Comparison of ENCODE assay signal across 8 cellular contexts in genomic region chr6:153130515-153131036, GRCh38. TPM values are rescaled to one million over a fixed set of nuclear protein-coding genes. Genes with fewer than 3 reads are reported as not detected.
A peak's percentile ranks its signal among the peaks of the same experiment; 100 is the strongest.
DNase-seq lines count a peak whose midpoint lies in the region; ATAC-seq and TF ChIP-seq lines count a peak whose summit lies in the region.

No MANE protein-coding gene starts in this region.

- peak; percentile 13 for ATAC-seq in GM21381 (IDR thresholded peaks at IDR 0.05; ENCODE audit: unreplicated experiment)
- ATAC-seq in HG03378 (IDR thresholded peaks at IDR 0.05; ENCODE audit: unreplicated experiment) = no peak

- peaks cover 7% of the 10 kb centered on the region for H3K4me1 Mint-ChIP-seq in Caco-2 (ENCODE audit: low read depth, unreplicated experiment)

- CTCF ChIA-PET in Caco-2 (lab: Charles Lee) = no interaction called here

- POLR2A ChIA-PET in Caco-2 (lab: Charles Lee) = no interaction called here

- no TSS peak for BruUV-seq in Caco-2 (replicated peaks; lab: Mats Ljungman, UMichigan)

- peaks cover 16% of the 10 kb centered on the region for H3K27me3 Mint-ChIP-seq in Caco-2 (ENCODE audit: insufficient read depth, unreplicated experiment)

- H3K4me3 Mint-ChIP-seq in Caco-2 (ENCODE audit: unreplicated experiment) = peak overlapping the region; percentile 79

- H3K27me3 ChIP-seq in Caco-2 (replicated peaks; ENCODE audit: control insufficient read depth, insufficient read depth, low read length) (peaks cover 2% of the 10 kb centered on the region), mucosa of stomach (ENCODE audit: control insufficient read depth, insufficient read depth, low read length) (peaks cover 51% of the 10 kb centered on the region)

- H3K9me3 Mint-ChIP-seq in Caco-2 (ENCODE audit: unreplicated experiment) = no peaks in the 10 kb centered on the region

- peaks cover 7% of the 10 kb centered on the region for H3K4me1 ChIP-seq in Caco-2
- no peaks in the 10 kb centered on the region for H3K4me1 ChIP-seq in mucosa of stomach (ENCODE audit: control insufficient read depth, insufficient read depth, low read length)

- intact Hi-C loops in Caco-2 (cut with micrococcal nuclease; ENCODE audit: unreplicated experiment) = no loop called here

- H3K4me3 ChIP-seq in Caco-2 (ENCODE audit: low read depth, low read length) (peak overlapping the region; percentile 59), LNCaP clone FGC (ENCODE audit: low read depth, low read length) (peak overlapping the region; percentile 58), mucosa of stomach (ENCODE audit: low read length) (peak overlapping the region; percentile 8)

- H3K36me3 ChIP-seq in Caco-2 (ENCODE audit: control insufficient read depth, insufficient read depth, low read length) (no peaks in the 10 kb centered on the region), mucosa of stomach (ENCODE audit: control insufficient read depth, insufficient read depth, low read length) (no peaks in the 10 kb centered on the region)

- H3K9me3 ChIP-seq in Caco-2 (no peaks in the 10 kb centered on the region), mucosa of stomach (ENCODE audit: control insufficient read depth, low read length) (no peaks in the 10 kb centered on the region)

- no peaks in the 10 kb centered on the region for H3K36me3 Mint-ChIP-seq in Caco-2 (ENCODE audit: insufficient read depth, unreplicated experiment)

- DNase-seq in Caco-2 (peak in 1 of 2 experiments; percentile 8), LNCaP clone FGC (ENCODE audit: low read depth) (no peak), ecto neural progenitor cell (ENCODE audit: low spot score) (peak; percentile 65), SKM-1 (lab: John Stamatoyannopoulos, UW; ENCODE audit: unreplicated experiment) (no peak)
- no peak for DNase-seq in stimulated activated naive CD4-positive, alpha-beta T cell treated with Interleukin-2 at 50 U/mL for 16 hours (lab: John Stamatoyannopoulos, UW)

- TF ChIP-seq CTCF in Caco-2 (IDR thresholded peaks at IDR 0.05; ENCODE audit: insufficient read depth in 1 of 2, low read depth in 1 of 2, low read length in 1 of 2, severe bottlenecking in 1 of 2, unreplicated experiment in 1 of 2) (no peak), LNCaP clone FGC (IDR thresholded peaks at IDR 0.05; ENCODE audit: control insufficient read depth, extremely low read depth, insufficient read depth) (no peak)

- no peak overlapping the region for H3K27ac Mint-ChIP-seq in Caco-2 (ENCODE audit: unreplicated experiment)

- peak overlapping the region; percentile 43 for H3K9ac ChIP-seq in mucosa of stomach (ENCODE audit: low read length)

RNA-seq across cellular contexts. Expression of gene RGS17, which starts 0.5 kb away (rescaled TPM):
- total RNA-seq in Caco-2 (2022) = not detected in 2 replicates

Comparison
In these comparisons a context has a peak if more than half of its experiments do, and no peak if none do; other contexts are left out.
1. H3K4me3 ChIP-seq: peak in every context shown above with its lines; median percentile 59 in Caco-2; 58 in LNCaP clone FGC; 8 in mucosa of stomach.